Comparison of ENCODE assay signal across 28 cellular contexts in genomic region chr10:78478919-78479318, GRCh38.
"Had no signal": no experiment of that assay in that cellular context is flagged by ENCODE, and none has a peak within 500 bp of the region (broad histone marks: within the 10 kb centered on the region; RNA-seq: fewer than 3 reads in every experiment).

No MANE protein-coding gene starts in this region.

- ATAC-seq: left colon; left lung; lower lobe of right lung; naive thymus-derived CD8-positive, alpha-beta T cell; pancreas; right cardiac atrium; sciatic nerve; upper lobe of right lung had no signal

- H3K27ac ChIP-seq: left lung, lower lobe of right lung, pancreas, skin epidermis, suprapubic skin, thoracic aorta, tibial artery, upper lobe of right lung, uterus had no signal

- DNase-seq: hypothalamus; immature natural killer cell; kidney; left colon; left lung; lower lobe of right lung; mammary epithelial cell; mesenchymal stem cell; naive thymus-derived CD8-positive, alpha-beta T cell; nucleus accumbens; pancreas; posterior cingulate gyrus; retina; right cardiac atrium; stimulated activated CD4-positive, alpha-beta T cell treated with anti-CD3 and anti-CD28 coated beads, Interleukin-12 subunit alpha, Interleukin-12 subunit beta, amount 100 ng/mL, for 4 hours; stimulated activated CD4-positive, alpha-beta T cell treated with anti-CD3 and anti-CD28 coated beads, Interleukin-15, amount 100 ng/mL, for 24 hours; stimulated activated CD4-positive, alpha-beta T cell treated with anti-CD3 and anti-CD28 coated beads, Interleukin-2, amount 100 ng/mL, for 24 hours; stimulated activated CD4-positive, alpha-beta T cell treated with anti-CD3 and anti-CD28 coated beads, Interleukin-4, amount 100 ng/mL, for 1 hour; stimulated activated naive CD4-positive, alpha-beta T cell; tibial artery; trophoblast cell; upper lobe of right lung; uterus had no signal

- H3K4me1 ChIP-seq: left lung, lower lobe of right lung, pancreas, prostate gland, suprapubic skin, tibial artery, upper lobe of right lung, uterus had no signal

- H3K4me3 ChIP-seq: left lung, lower lobe of right lung, pancreas, prostate gland, skin epidermis, suprapubic skin, thoracic aorta, tibial artery, upper lobe of right lung, uterus had no signal

- H3K9me3 ChIP-seq: left lung, lower lobe of right lung, pancreas, prostate gland, suprapubic skin, thoracic aorta, tibial artery, upper lobe of right lung, uterus had no signal

- H3K36me3 ChIP-seq: left lung, lower lobe of right lung, pancreas, prostate gland, suprapubic skin, thoracic aorta, tibial artery, upper lobe of right lung, uterus had no signal

- H3K27me3 ChIP-seq: pancreas, uterus had no signal
